18 cellular contexts compared by ENCODE assay signal in the genomic region with DNA sequence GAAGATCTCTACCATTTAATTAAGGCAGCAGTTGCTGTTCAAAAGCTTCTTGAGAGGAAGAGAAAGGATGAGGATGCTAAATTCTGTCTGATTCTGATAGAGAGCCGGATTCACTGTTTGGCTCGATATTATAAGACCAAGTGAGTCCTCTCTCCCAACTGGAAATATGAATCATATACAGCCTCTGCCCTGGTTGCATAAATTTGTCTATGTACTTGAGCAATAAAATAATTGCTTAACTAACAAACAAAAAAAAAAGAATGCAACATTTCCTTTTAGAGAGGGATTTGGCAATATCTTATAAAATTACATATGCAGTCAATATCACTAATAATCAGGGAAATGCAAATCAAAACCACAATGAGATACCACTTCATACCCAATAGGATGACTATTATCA.
"Had no signal": no experiment of that assay in that cellular context is flagged by ENCODE, and none has a peak within 500 bp of the region (broad histone marks: within the 10 kb centered on the region; RNA-seq: fewer than 3 reads in every experiment).

No MANE protein-coding gene starts in this region.

- H3K27ac ChIP-seq: foreskin keratinocyte, neutrophil, skin epidermis, tibial artery, vagina had no signal

- H3K9me3 ChIP-seq: neutrophil, tibial artery, vagina had no signal

- H3K27me3 ChIP-seq: foreskin keratinocyte, neutrophil, tibial artery, vagina had no signal

- H3K4me3 ChIP-seq: skin epidermis, tibial artery, vagina had no signal

- H3K4me1 ChIP-seq: foreskin keratinocyte, tibial artery, vagina had no signal

- DNase-seq: activated CD4-positive, alpha-beta T cell treated with anti-CD3 and anti-CD28 coated beads for 4 hours; activated CD8-positive, alpha-beta memory T cell treated with anti-CD3 and anti-CD28 coated beads, Interleukin-2, amount 50 U/mL, for 48 hours; activated CD8-positive, alpha-beta T cell treated with anti-CD3 and anti-CD28 coated beads, Interleukin-2, amount 10 ng/mL, durations not matched to agents 7 days and 5 days; activated naive CD4-positive, alpha-beta T cell treated with anti-CD3 and anti-CD28 coated beads, Interleukin-2, amount 10 ng/mL, durations not matched to agents 7 days and 5 days; amniotic stem cell; cerebellar nuclear complex; dermis blood vessel endothelial cell; erythroblast; foreskin keratinocyte; head of caudate nucleus; left colon; naive thymus-derived CD8-positive, alpha-beta T cell; retina; T1000; tibial artery had no signal
